Comparison of ENCODE assay signal across 16 cellular contexts in genomic region chr2:129437775-129438174, GRCh38.
DNase-seq lines count a peak whose midpoint lies in the region; ATAC-seq and TF ChIP-seq lines count a peak whose summit lies in the region.
"Had no signal": no experiment of that assay in that cellular context is flagged by ENCODE, and none has a peak within 500 bp of the region (broad histone marks: within the 10 kb centered on the region; RNA-seq: fewer than 3 reads in every experiment).

No MANE protein-coding gene starts in this region.

- H3K4me1 Mint-ChIP-seq in endothelial cell (ENCODE audit: unreplicated experiment) = no peaks in the 10 kb centered on the region
- H3K4me1 Mint-ChIP-seq: CD14-positive monocyte; CD4-positive, alpha-beta memory T cell; H9; IgD-negative memory B cell had no signal

- H3K4me1 ChIP-seq in body of pancreas = no peaks in the 10 kb centered on the region
- no peaks in the 10 kb centered on the region for H3K4me1 ChIP-seq in foreskin keratinocyte

- DNase-seq in body of pancreas = peak in 2 of 4 donors; percentile 27 to 29
- DNase-seq in foreskin keratinocyte = no peak
- peak; percentile 17 for DNase-seq in left kidney (ENCODE audit: low read depth, low spot score)
- DNase-seq in left colon = no peak
- no peak for DNase-seq in activated T-cell treated with anti-CD3 and anti-CD28 coated beads, Interleukin-2, amount 50 U/mL, for 1 hour
- DNase-seq in GM13976 (ENCODE audit: low spot score) = no peak
- DNase-seq in endothelial cell (ENCODE audit: low spot score) = no peak
- DNase-seq: Calu3; CD4-positive, alpha-beta memory T cell; DMS79 treated with DMSO at 0.1 percent for 48 hours; GF-D8; H9 had no signal

- H3K9me3 ChIP-seq in body of pancreas = no peaks in the 10 kb centered on the region
- H3K9me3 ChIP-seq: BLaER1 had no signal

- 31 to 39% methylated on average over 3 of the region's 3 CpGs for WGBS in body of pancreas, 2 donors

- peaks cover 4% of the 10 kb centered on the region for H3K27me3 Mint-ChIP-seq in endothelial cell (ENCODE audit: unreplicated experiment)
- H3K27me3 Mint-ChIP-seq: IgD-negative memory B cell had no signal

- H3K36me3 ChIP-seq in body of pancreas (replicated peaks in 1 of 2; ENCODE audit: insufficient read depth in 1 of 2, low read depth in 2 of 2) = no peaks in the 10 kb centered on the region
- H3K36me3 ChIP-seq: BLaER1 had no signal

- H3K9me3 Mint-ChIP-seq in endothelial cell (ENCODE audit: unreplicated experiment) = no peaks in the 10 kb centered on the region
- H3K9me3 Mint-ChIP-seq: H9, IgD-negative memory B cell had no signal

- no peak for TF ChIP-seq POLR2A in body of pancreas (IDR thresholded peaks at IDR 0.05)

- in situ Hi-C loops in GM13976 (cut with MboI; ENCODE audit: low sequenced_read_pairs, unreplicated experiment) = no loop called here

- H3K36me3 Mint-ChIP-seq in endothelial cell (ENCODE audit: low read depth, unreplicated experiment) = no peaks in the 10 kb centered on the region
- H3K36me3 Mint-ChIP-seq: CD14-positive monocyte; CD4-positive, alpha-beta memory T cell had no signal

- intact Hi-C loops in body of pancreas (cut with DNase I) (no loop called here), left colon (cut with DNase I, micrococcal nuclease) (no loop called here)

- H3K4me3 Mint-ChIP-seq in endothelial cell (ENCODE audit: unreplicated experiment) = no peak overlapping the region
- H3K4me3 Mint-ChIP-seq: CD14-positive monocyte; CD4-positive, alpha-beta memory T cell; H9; IgD-negative memory B cell had no signal

- H3K27me3 ChIP-seq in body of pancreas = no peaks in the 10 kb centered on the region
- H3K27me3 ChIP-seq in foreskin keratinocyte = peaks cover 6% of the 10 kb centered on the region

- ATAC-seq in body of pancreas (peak; percentile 48), foreskin keratinocyte (peak; percentile 16), left colon (no peak)
- ATAC-seq: HepG2 had no signal

- no peak overlapping the region for H3K4me3 ChIP-seq in body of pancreas
- H3K4me3 ChIP-seq: BLaER1 had no signal

- no peak for TF ChIP-seq CTCF in body of pancreas (IDR thresholded peaks at IDR 0.05)
- TF ChIP-seq CTCF in foreskin keratinocyte (conservative IDR thresholded peaks at IDR 0.05) = no peak
- TF ChIP-seq CTCF in GM13976 (IDR thresholded peaks at IDR 0.05; ENCODE audit: borderline replicate concordance, control extremely low read depth, extremely low read depth, insufficient read depth, missing control alignments) = no peak
- TF ChIP-seq CTCF in endothelial cell (IDR thresholded peaks at IDR 0.05; ENCODE audit: unreplicated experiment) = no peak

- H3K27ac ChIP-seq in body of pancreas (no peak overlapping the region), foreskin keratinocyte (no peak overlapping the region)
- H3K27ac ChIP-seq: BLaER1 had no signal

- H3K27ac Mint-ChIP-seq in endothelial cell (ENCODE audit: unreplicated experiment) = no peak overlapping the region
- H3K27ac Mint-ChIP-seq: CD14-positive monocyte; CD4-positive, alpha-beta memory T cell; H9; IgD-negative memory B cell had no signal
